ENCODE assay signal across 11 cellular contexts in genomic region chr5:96384353-96384752, GRCh38. TPM values are rescaled to one million over a fixed set of nuclear protein-coding genes. Genes with fewer than 3 reads are reported as not detected.
DNase-seq lines count a peak whose midpoint lies in the region; ATAC-seq and TF ChIP-seq lines count a peak whose summit lies in the region.
"Had no signal": no experiment of that assay in that cellular context is flagged by ENCODE, and none has a peak within 500 bp of the region (broad histone marks: within the 10 kb centered on the region; RNA-seq: fewer than 3 reads in every experiment).

No MANE protein-coding gene starts in this region.

- H3K27ac Mint-ChIP-seq in stimulated activated effector memory CD8-positive, alpha-beta T cell treated with anti-CD3 and anti-CD28 coated beads, Interleukin-12 subunit alpha, Interleukin-12 subunit beta, amount 100 ng/mL, for 72 hours = no peak overlapping the region
- no peak overlapping the region for H3K27ac Mint-ChIP-seq in CD4-positive, alpha-beta memory T cell

- CTCF ChIA-PET in CD4-positive, alpha-beta memory T cell (lab: Charles Lee; ENCODE audit: partially characterized antibody) = interaction anchor here (1.9 kb wide), 1 partner anchor 218 kb away, joined by 11 read pairs; no protein-coding TSS in a partner anchor

- H3K36me3 Mint-ChIP-seq in stimulated activated effector memory CD8-positive, alpha-beta T cell treated with anti-CD3 and anti-CD28 coated beads, Interleukin-12 subunit alpha, Interleukin-12 subunit beta, amount 100 ng/mL, for 72 hours = no peaks in the 10 kb centered on the region
- H3K36me3 Mint-ChIP-seq in CD4-positive, alpha-beta memory T cell = no peaks in the 10 kb centered on the region

- no peaks in the 10 kb centered on the region for H3K36me3 ChIP-seq in gastrocnemius medialis
- no peaks in the 10 kb centered on the region for H3K36me3 ChIP-seq in CD4-positive, alpha-beta memory T cell (ENCODE audit: insufficient read depth, low read length)

- peak; percentile 93 for DNase-seq in H4 (ENCODE audit: low spot score)
- DNase-seq in T1000 (lab: John Stamatoyannopoulos, UW) = peak; percentile 58
- DNase-seq in foreskin keratinocyte = peak; percentile 52 to 77
- peak; percentile 73 to 85 for DNase-seq in gastrocnemius medialis
- DNase-seq in stimulated activated effector memory CD8-positive, alpha-beta T cell treated with anti-CD3 and anti-CD28 coated beads, Interleukin-12 subunit alpha, Interleukin-12 subunit beta, amount 100 ng/mL, for 72 hours (ENCODE audit: low spot score in 2 of 2) = no peak
- no peak for DNase-seq in CD4-positive, alpha-beta memory T cell
- DNase-seq: NCI-H446 had no signal

- no peak overlapping the region for H3K4me3 ChIP-seq in gastrocnemius medialis
- no peak overlapping the region for H3K4me3 ChIP-seq in CD4-positive, alpha-beta memory T cell (ENCODE audit: low read length in 2 of 2)
- H3K4me3 ChIP-seq: skin epidermis had no signal

- H3K4me1 ChIP-seq in foreskin keratinocyte (no peaks in the 10 kb centered on the region), gastrocnemius medialis (peaks cover 4 to 8% of the 10 kb centered on the region in 2 donors)
- H3K4me1 ChIP-seq in CD4-positive, alpha-beta memory T cell (ENCODE audit: insufficient read depth, low read length) = no peaks in the 10 kb centered on the region

- ATAC-seq in foreskin keratinocyte (peak; percentile 94), gastrocnemius medialis (peak; percentile 100), GM19397 (IDR thresholded peaks at IDR 0.05; ENCODE audit: unreplicated experiment) (no peak), GM19463 (IDR thresholded peaks at IDR 0.05; ENCODE audit: unreplicated experiment) (no peak)
- no peak for ATAC-seq in stimulated activated effector memory CD8-positive, alpha-beta T cell treated with anti-CD3 and anti-CD28 coated beads, Interleukin-12 subunit alpha, Interleukin-12 subunit beta, amount 100 ng/mL, for 72 hours
- ATAC-seq: activated CD4-positive, CD25-positive, alpha-beta regulatory T cell treated with anti-CD3 and anti-CD28 coated beads, Interleukin-2, amount 50 U/mL, for 24 hours had no signal

- POLR2A ChIA-PET in CD4-positive, alpha-beta memory T cell (lab: Charles Lee; ENCODE audit: partially characterized antibody) = no interaction called here

- H3K27ac ChIP-seq in foreskin keratinocyte (no peak overlapping the region), gastrocnemius medialis (peak overlapping the region in 3 of 4 donors; percentile 58 to 66 (median 64))
- H3K27ac ChIP-seq in CD4-positive, alpha-beta memory T cell (ENCODE audit: low read depth, low read length) = no peak overlapping the region
- H3K27ac ChIP-seq: skin epidermis had no signal

- intact Hi-C loops in gastrocnemius medialis (cut with DNase I; ENCODE audit: low total_unique reads) = no loop called here
- intact Hi-C loops in CD4-positive, alpha-beta memory T cell (cut with micrococcal nuclease) = no loop called here

- no peaks in the 10 kb centered on the region for H3K9me3 ChIP-seq in gastrocnemius medialis
- H3K9me3 ChIP-seq in CD4-positive, alpha-beta memory T cell (ENCODE audit: control insufficient read depth in 1 of 2, low read length in 2 of 2) = no peaks in the 10 kb centered on the region

- in situ Hi-C loops in gastrocnemius medialis (cut with MboI; ENCODE audit: low sequenced_read_pairs in 4 of 4) = no loop called here

- TF ChIP-seq CTCF in foreskin keratinocyte (conservative IDR thresholded peaks at IDR 0.05) (no peak), gastrocnemius medialis (IDR thresholded peaks at IDR 0.05 in 4 of 5, conservative IDR thresholded peaks at IDR 0.05 in 1 of 5) (no peak)

- H3K27me3 ChIP-seq in foreskin keratinocyte (peaks cover 4% of the 10 kb centered on the region), gastrocnemius medialis (no peaks in the 10 kb centered on the region)
- no peaks in the 10 kb centered on the region for H3K27me3 ChIP-seq in CD4-positive, alpha-beta memory T cell (ENCODE audit: insufficient read depth, low read length)

- no peaks in the 10 kb centered on the region for H3K9me3 Mint-ChIP-seq in stimulated activated effector memory CD8-positive, alpha-beta T cell treated with anti-CD3 and anti-CD28 coated beads, Interleukin-12 subunit alpha, Interleukin-12 subunit beta, amount 100 ng/mL, for 72 hours
- H3K9me3 Mint-ChIP-seq in CD4-positive, alpha-beta memory T cell = no peaks in the 10 kb centered on the region

- H3K27me3 Mint-ChIP-seq in CD4-positive, alpha-beta memory T cell = peaks cover 16 to 19% of the 10 kb centered on the region in 2 donors

- TF ChIP-seq POLR2A in gastrocnemius medialis (IDR thresholded peaks at IDR 0.05) = no peak

- no peak overlapping the region for H3K4me3 Mint-ChIP-seq in stimulated activated effector memory CD8-positive, alpha-beta T cell treated with anti-CD3 and anti-CD28 coated beads, Interleukin-12 subunit alpha, Interleukin-12 subunit beta, amount 100 ng/mL, for 72 hours
- H3K4me3 Mint-ChIP-seq in CD4-positive, alpha-beta memory T cell = no peak overlapping the region

- no peaks in the 10 kb centered on the region for H3K4me1 Mint-ChIP-seq in stimulated activated effector memory CD8-positive, alpha-beta T cell treated with anti-CD3 and anti-CD28 coated beads, Interleukin-12 subunit alpha, Interleukin-12 subunit beta, amount 100 ng/mL, for 72 hours
- H3K4me1 Mint-ChIP-seq in CD4-positive, alpha-beta memory T cell = peaks cover 0 to 5% (median 2%) of the 10 kb centered on the region in 4 donors

RNA-seq across cellular contexts. Expression of gene PCSK1, which starts 48.7 kb away (rescaled TPM):
- total RNA-seq in H4 (2014; rRNA removed; shearing (Covaris generic)) = not detected in 2 replicates
- total RNA-seq in foreskin keratinocyte (not detected in 2 replicates), gastrocnemius medialis (1 to 10 TPM in 1 of 4 donors, under 1 TPM in 1, not detected in 2; 0.07 to 1.4 TPM)
- polyA plus RNA-seq in foreskin keratinocyte = not detected in 2 replicates
- total RNA-seq in CD4-positive, alpha-beta memory T cell = not detected
- polyA plus RNA-seq in CD4-positive, alpha-beta memory T cell = not detected

Comparison
In these comparisons a context has a peak if more than half of its experiments do, and no peak if none do; other contexts are left out.
1. DNase-seq: peak in H4 (single experiment), T1000 (single experiment), foreskin keratinocyte (2 of 2) and gastrocnemius medialis (2 of 2); none in stimulated activated effector memory CD8-positive, alpha-beta T cell treated with anti-CD3 and anti-CD28 coated beads, Interleukin-12 subunit alpha, Interleukin-12 subunit beta, amount 100 ng/mL, for 72 hours (0 of 2) and CD4-positive, alpha-beta memory T cell (0 of 5).
2. ATAC-seq: peak in foreskin keratinocyte (single experiment) and gastrocnemius medialis (2 of 2); none in stimulated activated effector memory CD8-positive, alpha-beta T cell treated with anti-CD3 and anti-CD28 coated beads, Interleukin-12 subunit alpha, Interleukin-12 subunit beta, amount 100 ng/mL, for 72 hours (single experiment), GM19397 (single experiment) and GM19463 (single experiment).
3. H3K27ac ChIP-seq: peak in gastrocnemius medialis (3 of 4); none in foreskin keratinocyte (single experiment) and CD4-positive, alpha-beta memory T cell (single experiment).